In the genomic region with DNA sequence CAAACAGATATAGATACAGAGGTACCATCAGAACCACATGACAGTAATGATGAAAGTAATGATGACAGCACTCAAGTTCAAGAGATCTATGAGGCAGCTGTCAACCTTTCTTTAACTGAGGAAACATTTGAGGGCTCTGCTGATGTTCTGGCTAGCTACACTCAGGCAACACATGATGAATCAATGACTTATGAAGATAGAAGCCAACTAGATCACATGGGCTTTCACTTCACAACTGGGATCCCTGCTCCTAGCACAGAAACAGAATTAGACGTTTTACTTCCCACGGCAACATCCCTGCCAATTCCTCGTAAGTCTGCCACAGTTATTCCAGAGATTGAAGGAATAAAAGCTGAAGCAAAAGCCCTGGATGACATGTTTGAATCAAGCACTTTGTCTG, we compare ENCODE assay signal across 22 cellular contexts.
DNase-seq lines count a peak whose midpoint lies in the region; ATAC-seq and TF ChIP-seq lines count a peak whose summit lies in the region.
"Had no signal": no experiment of that assay in that cellular context is flagged by ENCODE, and none has a peak within 500 bp of the region (broad histone marks: within the 10 kb centered on the region; RNA-seq: fewer than 3 reads in every experiment).

No MANE protein-coding gene starts in this region.

- peak overlapping the region; percentile 90 for H3K27ac Mint-ChIP-seq in dendritic cell treated with granulocyte-macrophage colony-stimulating factor and Interleukin-4, amounts not matched to agents 40 ng/mL and 50 ng/mL, for 4 days
- H3K27ac Mint-ChIP-seq: CD4-positive, alpha-beta T cell; CD8-positive, alpha-beta memory T cell had no signal

- BruUV-seq in mammary epithelial cell (replicated peaks; lab: Mats Ljungman, UMichigan), result no TSS peak

- intact Hi-C loops in breast epithelium (cut with DNase I; ENCODE audit: low total_unique reads) (no loop called here), mammary epithelial cell (cut with micrococcal nuclease) (no loop called here), left ventricle myocardium superior (cut with micrococcal nuclease) (loop anchor here (10.0 kb wide), 1 partner anchor 1196 kb away; no protein-coding TSS in a partner anchor)
- intact Hi-C loops in dendritic cell treated with granulocyte-macrophage colony-stimulating factor and Interleukin-4, amounts not matched to agents 40 ng/mL and 50 ng/mL, for 4 days (cut with micrococcal nuclease), result no loop called here

- H3K4me3 Mint-ChIP-seq in dendritic cell treated with granulocyte-macrophage colony-stimulating factor and Interleukin-4, amounts not matched to agents 40 ng/mL and 50 ng/mL, for 4 days, result no peak overlapping the region
- H3K4me3 Mint-ChIP-seq: CD14-positive monocyte; CD4-positive, alpha-beta T cell; CD8-positive, alpha-beta memory T cell had no signal

- no peaks in the 10 kb centered on the region for H3K27me3 Mint-ChIP-seq in dendritic cell treated with granulocyte-macrophage colony-stimulating factor and Interleukin-4, amounts not matched to agents 40 ng/mL and 50 ng/mL, for 4 days

- H3K27me3 ChIP-seq in breast epithelium (no peaks in the 10 kb centered on the region), mammary epithelial cell (ENCODE audit: insufficient read depth, low read length) (no peaks in the 10 kb centered on the region), right atrium auricular region (no peaks in the 10 kb centered on the region), suprapubic skin (no peaks in the 10 kb centered on the region)
- H3K27me3 ChIP-seq: BE2C; BLaER1 treated with 17β-estradiol and CSF1 and Interleukin-3, amounts not matched to agents 10 nM and 100 nM had no signal

- H4K20me1 ChIP-seq in mammary epithelial cell (ENCODE audit: insufficient read depth, low read length), result no peaks in the 10 kb centered on the region
- H4K20me1 ChIP-seq: BLaER1 treated with 17β-estradiol and CSF1 and Interleukin-3, amounts not matched to agents 10 nM and 100 nM had no signal

- dilution Hi-C loops in mammary epithelial cell (cut with HindIII; ENCODE audit: low sequenced_read_pairs), result no loop called here

- peaks cover 42% of the 10 kb centered on the region for H3K4me1 Mint-ChIP-seq in dendritic cell treated with granulocyte-macrophage colony-stimulating factor and Interleukin-4, amounts not matched to agents 40 ng/mL and 50 ng/mL, for 4 days (ENCODE audit: low read depth)

- peak overlapping the region; percentile 15 to 54 for H3K27ac ChIP-seq in breast epithelium
- H3K27ac ChIP-seq in mammary epithelial cell (ENCODE audit: insufficient read depth, low read depth, low read length), result no peak overlapping the region
- no peak overlapping the region for H3K27ac ChIP-seq in right atrium auricular region
- peak overlapping the region; percentile 40 for H3K27ac ChIP-seq in suprapubic skin
- H3K27ac ChIP-seq in substantia nigra (ENCODE audit: low read depth, low read length, poor library complexity, severe bottlenecking), result no peak overlapping the region
- H3K27ac ChIP-seq: 22Rv1; BLaER1 treated with 17β-estradiol and CSF1 and Interleukin-3, amounts not matched to agents 10 nM and 100 nM had no signal

- in situ Hi-C loops in mammary epithelial cell (cut with MboI; ENCODE audit: low sequenced_read_pairs in 2 of 2), result no loop called here

- no peak overlapping the region for H3K4me2 ChIP-seq in mammary epithelial cell (ENCODE audit: insufficient read depth, low read depth, low read length)
- H3K4me2 ChIP-seq: BLaER1 treated with 17β-estradiol and CSF1 and Interleukin-3, amounts not matched to agents 10 nM and 100 nM had no signal

- 80% methylated on average over 3 of the region's 3 CpGs for WGBS in mammary epithelial cell (ENCODE audit: low coverage, missing lambda C conversion rate)
- 78% methylated on average over 3 of the region's 3 CpGs for WGBS in suprapubic skin

- H3K4me1 ChIP-seq in breast epithelium (no peaks in the 10 kb centered on the region), mammary epithelial cell (ENCODE audit: insufficient read depth, low read length) (no peaks in the 10 kb centered on the region), right atrium auricular region (no peaks in the 10 kb centered on the region), suprapubic skin (no peaks in the 10 kb centered on the region)
- H3K4me1 ChIP-seq: BE2C, HAP-1 had no signal

- peaks cover 11% of the 10 kb centered on the region for H3K36me3 Mint-ChIP-seq in dendritic cell treated with granulocyte-macrophage colony-stimulating factor and Interleukin-4, amounts not matched to agents 40 ng/mL and 50 ng/mL, for 4 days (ENCODE audit: low read depth)
- H3K36me3 Mint-ChIP-seq: CD8-positive, alpha-beta memory T cell had no signal

- no peaks in the 10 kb centered on the region for H3K9me3 Mint-ChIP-seq in dendritic cell treated with granulocyte-macrophage colony-stimulating factor and Interleukin-4, amounts not matched to agents 40 ng/mL and 50 ng/mL, for 4 days
- H3K9me3 Mint-ChIP-seq: CD4-positive, alpha-beta T cell; CD8-positive, alpha-beta memory T cell had no signal

- H3K9me3 ChIP-seq in breast epithelium, result no peaks in the 10 kb centered on the region
- H3K9me3 ChIP-seq in mammary epithelial cell (replicated peaks; ENCODE audit: insufficient read depth, low read length), result no peaks in the 10 kb centered on the region
- H3K9me3 ChIP-seq in right atrium auricular region, result no peaks in the 10 kb centered on the region
- no peaks in the 10 kb centered on the region for H3K9me3 ChIP-seq in suprapubic skin
- H3K9me3 ChIP-seq: BE2C; BLaER1 treated with 17β-estradiol and CSF1 and Interleukin-3, amounts not matched to agents 10 nM and 100 nM; HAP-1 had no signal

- TF ChIP-seq CTCF in breast epithelium (IDR thresholded peaks at IDR 0.05) (no peak), mammary epithelial cell (conservative IDR thresholded peaks at IDR 0.05 in 1 of 2, IDR thresholded peaks at IDR 0.05 in 1 of 2; ENCODE audit: extremely low read depth in 1 of 2, insufficient read depth in 1 of 2, low read depth in 1 of 2, low read length in 2 of 2) (no peak), right atrium auricular region (IDR thresholded peaks at IDR 0.05) (no peak), suprapubic skin (IDR thresholded peaks at IDR 0.05) (no peak)

- H3K4me3 ChIP-seq in breast epithelium (no peak overlapping the region), mammary epithelial cell (replicated peaks in 1 of 3; ENCODE audit: insufficient read depth in 1 of 3, low read depth in 2 of 3, low read length in 3 of 3) (no peak overlapping the region), right atrium auricular region (no peak overlapping the region), suprapubic skin (no peak overlapping the region)
- H3K4me3 ChIP-seq: BLaER1 treated with 17β-estradiol and CSF1 and Interleukin-3, amounts not matched to agents 10 nM and 100 nM; GM12878; HAP-1 had no signal

- H3K79me2 ChIP-seq in mammary epithelial cell (ENCODE audit: insufficient read depth, low read length), result no peaks in the 10 kb centered on the region

- no peak overlapping the region for H2AFZ ChIP-seq in mammary epithelial cell (ENCODE audit: low read depth, low read length)

- TF ChIP-seq EP300 in suprapubic skin (IDR thresholded peaks at IDR 0.05), result no peak

- H3K36me3 ChIP-seq in breast epithelium (no peaks in the 10 kb centered on the region), mammary epithelial cell (ENCODE audit: insufficient read depth, low read length) (no peaks in the 10 kb centered on the region), right atrium auricular region (peaks cover 4% of the 10 kb centered on the region), suprapubic skin (no peaks in the 10 kb centered on the region)
- H3K36me3 ChIP-seq: BE2C; BLaER1 treated with 17β-estradiol and CSF1 and Interleukin-3, amounts not matched to agents 10 nM and 100 nM; HAP-1 had no signal

- peak; percentile 66 for ATAC-seq in left ventricle myocardium superior
- ATAC-seq: GM12878 had no signal

- no peak overlapping the region for H3K9ac ChIP-seq in mammary epithelial cell (ENCODE audit: insufficient read depth, low read length)
- H3K9ac ChIP-seq: BLaER1 treated with 17β-estradiol and CSF1 and Interleukin-3, amounts not matched to agents 10 nM and 100 nM had no signal

- TF ChIP-seq POLR2A in breast epithelium (IDR thresholded peaks at IDR 0.05) (no peak), suprapubic skin (IDR thresholded peaks at IDR 0.05) (no peak)

- DNase-seq in breast epithelium (ENCODE audit: low spot score in 2 of 2) (no peak), mammary epithelial cell (no peak), left ventricle myocardium superior (no peak), right atrium auricular region (ENCODE audit: low spot score) (no peak), suprapubic skin (ENCODE audit: low spot score in 2 of 2) (no peak), substantia nigra (lab: John Stamatoyannopoulos, UW) (no peak), NCI-H2227 treated with DMSO at 0.1 percent for 48 hours (lab: John Stamatoyannopoulos, UW) (no peak)
- DNase-seq: AML-193; BE2C; CD4-positive, alpha-beta T cell; CD8-positive, alpha-beta memory T cell; DMS 273 treated with DMSO at 0.1 percent for 48 hours; DMS79; EL; GDM1; GOT3 had no signal

- CTCF ChIA-PET in mammary epithelial cell (lab: Charles Lee; ENCODE audit: low non-redundant PET), result no interaction called here

Comparison
In these comparisons a context has a peak if more than half of its experiments do, and no peak if none do; other contexts are left out.
1. H3K27ac ChIP-seq: peak in breast epithelium (2 of 2) and suprapubic skin (single experiment); none in mammary epithelial cell (single experiment), right atrium auricular region (0 of 2) and substantia nigra (single experiment).